In the genomic region with DNA sequence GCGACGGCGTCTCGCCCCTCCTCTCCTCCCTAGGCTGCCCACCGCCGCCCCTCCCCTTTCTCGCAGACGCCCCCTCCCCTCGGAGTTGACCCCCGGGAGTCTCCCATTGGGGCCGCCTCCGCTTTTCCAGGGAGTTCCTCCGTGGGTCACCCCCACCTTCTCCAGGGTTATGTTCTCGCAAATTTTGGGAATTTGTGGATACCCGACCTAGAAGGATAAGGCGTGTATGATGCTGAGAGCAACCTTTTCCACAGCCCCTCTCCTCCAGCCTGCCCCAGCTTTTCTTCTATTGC, we compare ENCODE assay signal across 8 cellular contexts. TPM values are rescaled to one million over a fixed set of nuclear protein-coding genes. Genes with fewer than 3 reads are reported as not detected.
DNase-seq lines count a peak whose midpoint lies in the region; ATAC-seq, FAIRE-seq and TF ChIP-seq lines count a peak whose summit lies in the region.

No MANE protein-coding gene starts in this region.

- TF ChIP-seq CTCF in DND-41 (IDR thresholded peaks at IDR 0.05; ENCODE audit: borderline replicate concordance, extremely low read depth, low read length, poor library complexity, severe bottlenecking): no peak
- no peak for TF ChIP-seq CTCF in SU-DHL-6 (IDR thresholded peaks at IDR 0.05; ENCODE audit: insufficient read depth, low read length, poor library complexity, severe bottlenecking)
- no peak for TF ChIP-seq CTCF in fibroblast of pulmonary artery (IDR thresholded peaks at IDR 0.05; ENCODE audit: low read length, missing control alignments)
- TF ChIP-seq CTCF in pancreas (IDR thresholded peaks at IDR 0.05): no peak

- H3K4me3 ChIP-seq in DND-41 (ENCODE audit: low read depth in 1 of 2, low read length in 2 of 2) (peak overlapping the region; percentile 43 to 62), SU-DHL-6 (ENCODE audit: insufficient read depth, low read length, poor library complexity, severe bottlenecking) (peak overlapping the region; percentile 39), fibroblast of pulmonary artery (replicated peaks; ENCODE audit: low read depth, low read length) (peak overlapping the region; percentile 81), pancreas (peak overlapping the region; percentile 58 to 68 (median 64))

- peaks cover 44% of the 10 kb centered on the region for H3F3A ChIP-seq in SU-DHL-6 (ENCODE audit: insufficient read depth)

- H3K27me3 ChIP-seq in DND-41 (ENCODE audit: insufficient read depth, low read length, poor library complexity) (no peaks in the 10 kb centered on the region), SU-DHL-6 (ENCODE audit: low read length) (no peaks in the 10 kb centered on the region), pancreas (no peaks in the 10 kb centered on the region)

- H3K9me3 ChIP-seq in DND-41 (ENCODE audit: insufficient read depth, low read length, severe bottlenecking): no peaks in the 10 kb centered on the region
- no peaks in the 10 kb centered on the region; the same call in 1 of the 2 replicates for H3K9me3 ChIP-seq in SU-DHL-6 (ENCODE audit: insufficient read depth, low read length)
- no peaks in the 10 kb centered on the region for H3K9me3 ChIP-seq in pancreas

- DNase-seq in DND-41: no peak
- no peak for DNase-seq in fibroblast of pulmonary artery (ENCODE audit: low read depth)
- no peak for DNase-seq in pancreas
- no peak for DNase-seq in NOMO-1 (lab: John Stamatoyannopoulos, UW; ENCODE audit: unreplicated experiment in 2 of 2)
- DNase-seq in SHP77 treated with DMSO at 0.1 percent for 48 hours (lab: John Stamatoyannopoulos, UW): no peak
- no peak for DNase-seq in GM03348 (ENCODE audit: low spot score)

- ATAC-seq in DND-41 (ENCODE audit: insufficient read depth, low read depth) (peak; percentile 0; the same call in 1 of the 3 replicates), pancreas (peak; percentile 4 to 6 (median 6)), HG03108 (IDR thresholded peaks at IDR 0.05; ENCODE audit: unreplicated experiment) (no peak)

- H3K27ac ChIP-seq in DND-41 (ENCODE audit: low read length): peak overlapping the region; percentile 86
- peak overlapping the region; percentile 83 for H3K27ac ChIP-seq in SU-DHL-6 (ENCODE audit: low read depth, low read length)
- H3K27ac ChIP-seq in pancreas: peak overlapping the region; percentile 91 to 96 (median 94)

- WGBS in pancreas, 2 donors: 6 to 10% methylated on average over 7 to 16 of the region's 16 CpGs

- no peak for FAIRE-seq in pancreas (lab: Jason Lieb, UNC)

- intact Hi-C loops in pancreas (cut with DNase I): no loop called here

- H3K9ac ChIP-seq in DND-41 (ENCODE audit: low read depth, low read length) (peak overlapping the region; percentile 78), SU-DHL-6 (ENCODE audit: low read length) (peak overlapping the region; percentile 75)

- H3K4me2 ChIP-seq in DND-41 (ENCODE audit: insufficient read depth, low read length): peak overlapping the region; percentile 58
- H3K4me2 ChIP-seq in SU-DHL-6 (ENCODE audit: low read depth, low read length, poor library complexity, severe bottlenecking): peak overlapping the region; percentile 84

- H3K79me2 ChIP-seq in DND-41 (ENCODE audit: insufficient read depth, low read length) (peaks cover 31% of the 10 kb centered on the region), SU-DHL-6 (ENCODE audit: insufficient read depth, low read length) (peaks cover 26% of the 10 kb centered on the region)

- no peaks in the 10 kb centered on the region for H3K9me2 ChIP-seq in SU-DHL-6 (replicated peaks; ENCODE audit: insufficient read depth, low read length)

- no peaks in the 10 kb centered on the region for H3K36me3 ChIP-seq in DND-41 (ENCODE audit: insufficient read depth, low read length)
- H3K36me3 ChIP-seq in SU-DHL-6 (ENCODE audit: low read length): peaks cover 9% of the 10 kb centered on the region; the same call in 1 of the 2 replicates
- H3K36me3 ChIP-seq in pancreas: no peaks in the 10 kb centered on the region

- H4K20me1 ChIP-seq in DND-41 (ENCODE audit: insufficient read depth, low read length) (no peaks in the 10 kb centered on the region), SU-DHL-6 (ENCODE audit: low read depth, low read length) (no peaks in the 10 kb centered on the region)

- H2AFZ ChIP-seq in DND-41 (ENCODE audit: low read depth, low read length) (peak overlapping the region; percentile 89), SU-DHL-6 (ENCODE audit: low read depth, low read length, severe bottlenecking) (peak overlapping the region; percentile 63)

- H3K4me1 ChIP-seq in DND-41 (ENCODE audit: insufficient read depth, low read length) (peaks cover 30% of the 10 kb centered on the region), pancreas (peaks cover 0 to 6% (median 0%) of the 10 kb centered on the region in 3 donors)

RNA-seq across cellular contexts. Expression of a gene that starts 0.3 kb away (rescaled TPM):
- 1 to 10 TPM; 2.7 to 8.8 (median 4.1) TPM for total RNA-seq in pancreas
- 1 to 10 TPM; 7.1 to 9.7 TPM for polyA plus RNA-seq in pancreas
